In genomic region chr3:9685216-9686049, GRCh38 we compare ENCODE assay signal across 34 cellular contexts. TPM values are rescaled to one million over a fixed set of nuclear protein-coding genes. Genes with fewer than 3 reads are reported as not detected.
"Had no signal": no experiment of that assay in that cellular context is flagged by ENCODE, and none has a peak within 500 bp of the region (broad histone marks: within the 10 kb centered on the region; RNA-seq: fewer than 3 reads in every experiment).

No MANE protein-coding gene starts in this region.

- H3K36me3 ChIP-seq: MG63 had no signal

- ATAC-seq: activated CD4-positive, alpha-beta T cell treated with anti-CD3 and anti-CD28 coated beads for 36 hours; activated CD4-positive, CD25-positive, alpha-beta regulatory T cell treated with anti-CD3 and anti-CD28 coated beads, Interleukin-2, amount 50 U/mL, for 24 hours; PC-3 had no signal

- H3K27ac ChIP-seq: cardiac muscle cell, Peyer's patch, SJSA1 had no signal

- H3K4me1 Mint-ChIP-seq: activated CD4-positive, alpha-beta T cell treated with anti-CD3 and anti-CD28 coated beads for 36 hours; activated CD4-positive, alpha-beta T cell treated with anti-CD3 and anti-CD28 coated beads, Interleukin-2, amount 10 ng/mL, durations not matched to agents 7 days and 5 days; activated naive CD4-positive, alpha-beta T cell treated with anti-CD3 and anti-CD28 coated beads, Interleukin-2, amount 50 U/mL, for 24 hours had no signal

- H3K4me1 ChIP-seq: SJSA1 had no signal

- H3K4me3 ChIP-seq: cardiac muscle cell, MG63, Peyer's patch, SJSA1 had no signal

- H3K27me3 ChIP-seq: cardiac muscle cell, MG63, Peyer's patch, SJSA1 had no signal

- DNase-seq: activated CD4-positive, alpha-beta memory T cell treated with anti-CD3 and anti-CD28 coated beads for 36 hours; activated CD4-positive, alpha-beta T cell treated with anti-CD3 and anti-CD28 coated beads for 36 hours; activated CD4-positive, alpha-beta T cell treated with anti-CD3 and anti-CD28 coated beads, Interleukin-2, amount 10 ng/mL, durations not matched to agents 7 days and 5 days; activated CD8-positive, alpha-beta memory T cell treated with anti-CD3 and anti-CD28 coated beads, Interleukin-2, amount 50 U/mL, for 48 hours; activated gamma-delta T cell; activated naive CD4-positive, alpha-beta T cell treated with Interleukin-2 at 50 U/mL for 16 hours; activated T-cell treated with anti-CD3 and anti-CD28 coated beads, Interleukin-2, amount 50 U/mL, for 48 hours; Kasumi-1; KG1; MG63; NCI-H1048; NCI-H1105 treated with DMSO at 0.1 percent for 48 hours; NCI-H1436; NCI-H1694; NCI-H2029; NCI-H345; NCI-H510A; NCI-H526; NCI-H748 treated with DMSO at 0.1 percent for 48 hours; NK-92 treated with Interleukin-12 subunit alpha and Interleukin-12 subunit beta, amount 100 ng/mL, for 24 hours; PC-3; Peyer's patch; RPMI8226; SHP77 treated with DMSO at 0.1 percent for 48 hours; SK-N-SH had no signal

- H3K9me3 ChIP-seq: MG63, Peyer's patch, SJSA1, SK-N-SH had no signal

- H3K4me2 ChIP-seq: SK-N-SH had no signal

- H3K9me3 Mint-ChIP-seq: activated CD4-positive, alpha-beta memory T cell treated with anti-CD3 and anti-CD28 coated beads for 36 hours; activated CD4-positive, alpha-beta T cell treated with anti-CD3 and anti-CD28 coated beads, Interleukin-2, amount 10 ng/mL, durations not matched to agents 7 days and 5 days; activated naive CD4-positive, alpha-beta T cell treated with anti-CD3 and anti-CD28 coated beads, Interleukin-2, amount 50 U/mL, for 24 hours; activated T-helper 2 cell treated with anti-CD3 and anti-CD28 coated beads, Interferon-gamma antibody, Interleukin-2, Interleukin-4, amounts not matched to agents 10 μg/mL and 5 μg/mL and 100 μg/mL, durations not matched to agents 14 hours and 24 hours and 36 hours; IgD-negative memory B cell; T-helper 1 cell treated with Interleukin-12 subunit alpha and Interleukin-12 subunit beta and Interleukin-4 antibody, amounts not matched to agents 30 μg/mL and 1 μg/mL, for 36 hours; T-helper 2 cell treated with Interferon-gamma antibody and Interleukin-4, amounts not matched to agents 5 μg/mL and 100 μg/mL, for 36 hours had no signal

- H3K27ac Mint-ChIP-seq: activated CD4-positive, alpha-beta memory T cell treated with anti-CD3 and anti-CD28 coated beads for 36 hours; activated CD4-positive, alpha-beta T cell treated with anti-CD3 and anti-CD28 coated beads for 36 hours; activated CD4-positive, alpha-beta T cell treated with anti-CD3 and anti-CD28 coated beads, Interleukin-2, amount 10 ng/mL, durations not matched to agents 7 days and 5 days; activated naive CD4-positive, alpha-beta T cell treated with anti-CD3 and anti-CD28 coated beads, Interleukin-2, amount 50 U/mL, for 24 hours; activated T-helper 2 cell treated with anti-CD3 and anti-CD28 coated beads, Interferon-gamma antibody, Interleukin-2, Interleukin-4, amounts not matched to agents 10 μg/mL and 5 μg/mL and 100 μg/mL, durations not matched to agents 14 hours and 24 hours and 36 hours; IgD-negative memory B cell; T-helper 1 cell treated with Interleukin-12 subunit alpha and Interleukin-12 subunit beta and Interleukin-4 antibody, amounts not matched to agents 30 μg/mL and 1 μg/mL, for 36 hours had no signal

- H3K27me3 Mint-ChIP-seq: activated CD4-positive, alpha-beta memory T cell treated with anti-CD3 and anti-CD28 coated beads for 36 hours; activated CD4-positive, alpha-beta T cell treated with anti-CD3 and anti-CD28 coated beads for 36 hours; activated CD4-positive, alpha-beta T cell treated with anti-CD3 and anti-CD28 coated beads, Interleukin-2, amount 10 ng/mL, durations not matched to agents 7 days and 5 days; activated naive CD4-positive, alpha-beta T cell treated with anti-CD3 and anti-CD28 coated beads, Interleukin-2, amount 50 U/mL, for 24 hours; IgD-negative memory B cell had no signal

- H3K4me3 Mint-ChIP-seq: activated CD4-positive, alpha-beta memory T cell treated with anti-CD3 and anti-CD28 coated beads for 36 hours; activated CD4-positive, alpha-beta T cell treated with anti-CD3 and anti-CD28 coated beads for 36 hours; activated CD4-positive, alpha-beta T cell treated with anti-CD3 and anti-CD28 coated beads, Interleukin-2, amount 10 ng/mL, durations not matched to agents 7 days and 5 days; activated naive CD4-positive, alpha-beta T cell treated with anti-CD3 and anti-CD28 coated beads, Interleukin-2, amount 50 U/mL, for 24 hours; IgD-negative memory B cell; T-helper 1 cell treated with Interleukin-12 subunit alpha and Interleukin-12 subunit beta and Interleukin-4 antibody, amounts not matched to agents 30 μg/mL and 1 μg/mL, for 36 hours; T-helper 2 cell treated with Interferon-gamma antibody and Interleukin-4, amounts not matched to agents 5 μg/mL and 100 μg/mL, for 36 hours had no signal

RNA-seq across cellular contexts. Expression of gene CPNE9, which starts 18.2 kb away (rescaled TPM):
- total RNA-seq: activated CD4-positive, alpha-beta memory T cell treated with anti-CD3 and anti-CD28 coated beads for 36 hours; aorta; cardiac muscle cell; Peyer's patch; SJSA1 had no signal
